Comparison of ENCODE assay signal across 8 cellular contexts in the genomic region with DNA sequence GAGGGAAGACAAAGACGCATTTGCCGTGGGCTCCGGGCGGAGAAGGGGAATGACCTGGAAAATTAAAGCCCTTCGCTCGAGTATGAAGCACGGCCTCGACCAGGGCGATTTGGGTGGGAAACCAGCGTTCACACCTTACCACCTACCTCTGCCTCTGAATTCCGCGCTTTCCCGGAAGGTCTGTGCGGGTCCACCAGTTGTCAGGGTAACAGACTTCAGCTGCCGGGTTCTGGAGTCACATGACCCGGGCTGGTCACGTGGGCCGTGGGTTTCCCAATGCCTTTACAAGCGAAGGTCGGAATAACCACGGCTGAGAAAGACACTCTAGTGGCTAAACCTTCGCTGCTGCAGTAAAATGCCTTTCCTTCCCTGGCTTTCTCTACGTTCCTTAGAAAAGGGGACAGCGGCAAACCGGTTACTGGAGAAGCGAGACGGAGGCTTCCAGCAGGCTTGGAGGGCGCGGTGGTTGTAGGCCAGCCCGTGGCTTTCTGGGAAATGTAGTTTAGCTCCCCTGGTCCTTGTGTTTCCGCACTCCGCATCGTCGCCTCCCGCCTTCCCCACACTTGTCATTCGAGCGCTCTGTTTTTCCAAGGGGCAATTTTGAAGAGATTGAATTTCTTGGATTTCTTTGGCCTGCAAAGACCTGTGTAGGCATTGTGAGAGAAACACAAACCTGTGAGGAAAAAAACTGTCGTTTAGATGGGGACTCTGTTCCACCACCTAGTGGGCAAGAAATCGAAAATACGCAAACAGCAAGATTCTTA. TPM values are rescaled to one million over a fixed set of nuclear protein-coding genes. Genes with fewer than 3 reads are reported as not detected.
DNase-seq lines count a peak whose midpoint lies in the region; ATAC-seq and TF ChIP-seq lines count a peak whose summit lies in the region.

A gene with protein sequence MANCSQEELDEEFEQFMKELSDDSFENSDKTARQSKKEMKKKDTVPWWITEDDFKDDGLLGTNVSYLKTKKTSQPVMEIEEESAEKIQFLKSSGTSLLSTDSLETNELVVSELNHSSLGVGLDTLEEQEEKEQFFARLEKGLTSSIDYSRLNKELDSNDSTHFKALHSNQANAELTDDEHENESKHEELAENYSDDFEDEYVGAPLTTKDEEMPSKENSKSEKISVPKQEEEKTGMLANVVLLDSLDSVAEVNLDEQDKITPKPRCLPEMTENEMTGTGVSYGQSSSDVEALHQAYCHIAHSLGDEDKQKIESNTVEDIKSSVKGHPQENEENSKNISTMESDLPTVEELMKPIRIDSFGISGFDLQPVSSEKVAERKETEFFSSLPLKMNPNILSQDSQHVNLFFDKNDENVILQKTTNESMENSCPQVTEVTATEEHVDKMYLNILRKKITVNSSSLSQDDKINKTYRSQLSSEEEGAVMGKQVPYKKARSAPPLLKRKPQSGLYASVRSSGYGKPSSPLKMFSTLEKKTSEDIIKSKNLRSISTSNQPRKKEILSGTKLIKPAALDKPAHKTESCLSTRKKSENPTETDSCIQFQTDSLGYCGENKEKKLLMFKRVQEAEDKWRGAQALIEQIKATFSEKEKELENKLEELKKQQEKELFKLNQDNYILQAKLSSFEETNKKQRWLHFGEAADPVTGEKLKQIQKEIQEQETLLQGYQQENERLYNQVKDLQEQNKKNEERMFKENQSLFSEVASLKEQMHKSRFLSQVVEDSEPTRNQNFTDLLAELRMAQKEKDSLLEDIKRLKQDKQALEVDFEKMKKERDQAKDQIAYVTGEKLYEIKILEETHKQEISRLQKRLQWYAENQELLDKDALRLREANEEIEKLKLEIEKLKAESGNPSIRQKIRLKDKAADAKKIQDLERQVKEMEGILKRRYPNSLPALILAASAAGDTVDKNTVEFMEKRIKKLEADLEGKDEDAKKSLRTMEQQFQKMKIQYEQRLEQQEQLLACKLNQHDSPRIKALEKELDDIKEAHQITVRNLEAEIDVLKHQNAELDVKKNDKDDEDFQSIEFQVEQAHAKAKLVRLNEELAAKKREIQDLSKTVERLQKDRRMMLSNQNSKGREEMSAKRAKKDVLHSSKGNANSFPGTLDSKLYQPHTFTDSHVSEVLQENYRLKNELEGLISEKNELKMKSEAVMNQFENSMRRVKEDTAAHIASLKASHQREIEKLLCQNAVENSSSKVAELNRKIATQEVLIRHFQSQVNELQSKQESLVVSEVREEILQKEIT (N-terminal part only) (minus strand): TSS at position 210 of the 764 bp plus-strand sequence. CDS start 1,250 bp downstream, outside the sequence.

- H3K27ac ChIP-seq in RWPE1 (peak within 1 kb of the TSS; percentile 86), foreskin keratinocyte (peak within 1 kb of the TSS; percentile 50), neural progenitor cell (no peak within 1 kb of the TSS)

- H3K36me3 Mint-ChIP-seq in neural progenitor cell: no peaks in the 10 kb centered on the region

- peak; percentile 98 for ATAC-seq in foreskin keratinocyte

- no peaks in the 10 kb centered on the region for H4K20me1 ChIP-seq in neural progenitor cell (ENCODE audit: low read depth)

- H3K36me3 ChIP-seq in neural progenitor cell: no peaks in the 10 kb centered on the region

- POLR2A ChIA-PET in RWPE1 (lab: Yijun Ruan, JAX; ENCODE audit: low non-redundant PET): no interaction called here

- H3K4me1 Mint-ChIP-seq in neural progenitor cell: peaks cover 16% of the 10 kb centered on the region

- TF ChIP-seq CTCF in LNCaP clone FGC (IDR thresholded peaks at IDR 0.05; ENCODE audit: control insufficient read depth, extremely low read depth, insufficient read depth): peak; percentile 42
- TF ChIP-seq CTCF in RWPE1 (conservative IDR thresholded peaks at IDR 0.05; ENCODE audit: low read depth): peak; percentile 76
- TF ChIP-seq CTCF in foreskin keratinocyte (conservative IDR thresholded peaks at IDR 0.05): peak; percentile 78
- TF ChIP-seq CTCF in neural progenitor cell (IDR thresholded peaks at IDR 0.05): peak; percentile 67

- H3K27me3 Mint-ChIP-seq in neural progenitor cell (ENCODE audit: insufficient read depth, low read depth): peaks cover 3% of the 10 kb centered on the region

- H3K4me3 ChIP-seq in LNCaP clone FGC (ENCODE audit: low read depth, low read length) (peak within 1 kb of the TSS; percentile 91), neural progenitor cell (peak within 1 kb of the TSS; percentile 88)

- H3K79me2 ChIP-seq in neural progenitor cell (ENCODE audit: low read depth): peaks cover 13% of the 10 kb centered on the region

- no peaks in the 10 kb centered on the region for H3F3A ChIP-seq in neural progenitor cell (ENCODE audit: low read depth)

- H3K27ac Mint-ChIP-seq in neural progenitor cell: peak within 1 kb of the TSS; percentile 95

- peak within 1 kb of the TSS; percentile 100 for H2AFZ ChIP-seq in neural progenitor cell (replicated peaks)

- H3K4me3 Mint-ChIP-seq in neural progenitor cell: peak within 1 kb of the TSS; percentile 94

- H3K27me3 ChIP-seq in foreskin keratinocyte (peaks cover 3% of the 10 kb centered on the region), neural progenitor cell (peaks cover 46% of the 10 kb centered on the region)

- DNase-seq in ELR (ENCODE audit: low read depth) (peak; percentile 86), H4 (ENCODE audit: low spot score) (peak; percentile 69), LNCaP clone FGC (ENCODE audit: low read depth) (peak; percentile 50), RWPE1 (ENCODE audit: low spot score) (peak; percentile 84), foreskin keratinocyte (peak; percentile 76 to 88), neural progenitor cell (ENCODE audit: low spot score) (peak; percentile 93), stromal cell of bone marrow (ENCODE audit: low read depth) (peak; percentile 72)
- peak; percentile 96 for DNase-seq in activated effector memory CD4-positive, alpha-beta T cell treated with anti-CD3 and anti-CD28 coated beads, Interleukin-2, amount 50 U/mL, for 16 hours

- no peaks in the 10 kb centered on the region for H3K9me3 ChIP-seq in neural progenitor cell (ENCODE audit: low read depth)

- H3K9ac ChIP-seq in neural progenitor cell: peak within 1 kb of the TSS; percentile 29

- H3K9me3 Mint-ChIP-seq in neural progenitor cell: no peaks in the 10 kb centered on the region

- CTCF ChIA-PET in RWPE1 (lab: Yijun Ruan, JAX): interaction anchor here (0.6 to 1.5 kb wide), 12 partner anchors 13 to 1250 kb away, joined by 3 to 4 read pairs (median 4); a partner anchor contains a TSS

- H3K4me1 ChIP-seq in foreskin keratinocyte: peaks cover 4% of the 10 kb centered on the region
- H3K4me1 ChIP-seq in neural progenitor cell: no peaks in the 10 kb centered on the region

- peak within 1 kb of the TSS; percentile 86 for H3K4me2 ChIP-seq in neural progenitor cell

RNA-seq across cellular contexts. Expression of the gene that starts here (rescaled TPM):
- total RNA-seq in H4 (2014; rRNA removed; shearing (Covaris generic)): 3.3 and 5.5 TPM in 2 replicates
- 4.8 and 5.2 TPM in 2 replicates for total RNA-seq in foreskin keratinocyte
- 2.0 and 2.1 TPM in 2 replicates for polyA plus RNA-seq in foreskin keratinocyte
- 22.0 and 28.8 TPM in 2 replicates for total RNA-seq in neural progenitor cell (ENCODE audit: low replicate concordance)
